In genomic region chr6:81589465-81590313, GRCh38 we compare ENCODE assay signal across 1 cellular context.
TF ChIP-seq lines count a peak whose summit lies in the region.

No MANE protein-coding gene starts in this region.

TF ChIP-seq in HepG2, 621 proteins besides CTCF, POLR2A, EP300 and RAD21 (continued from another document):
- no peak for TF ChIP-seq THRA (CRISPR knock-in tag; IDR thresholded peaks at IDR 0.05; ENCODE audit: borderline replicate concordance)
- TF ChIP-seq ZNF383 (CRISPR knock-in tag; IDR thresholded peaks at IDR 0.05; ENCODE audit: borderline replicate concordance), result no peak
- TF ChIP-seq ZC3H13 (CRISPR knock-in tag; IDR thresholded peaks at IDR 0.05), result no peak
- TF ChIP-seq POLR2G (IDR thresholded peaks at IDR 0.05; ENCODE audit: low read depth, low read length), result no peak
- no peak for TF ChIP-seq ZBTB10 (CRISPR knock-in tag; IDR thresholded peaks at IDR 0.05; ENCODE audit: borderline replicate concordance)
- no peak for TF ChIP-seq TOPORS (CRISPR knock-in tag; IDR thresholded peaks at IDR 0.05)
- TF ChIP-seq ZNF605 (CRISPR knock-in tag; IDR thresholded peaks at IDR 0.05), result no peak
- no peak for TF ChIP-seq ZNF660 (CRISPR knock-in tag; IDR thresholded peaks at IDR 0.05; ENCODE audit: borderline replicate concordance, low read depth)
- TF ChIP-seq REPIN1 (CRISPR knock-in tag; IDR thresholded peaks at IDR 0.05; ENCODE audit: borderline replicate concordance, low read depth), result no peak
- TF ChIP-seq CEBPB (IDR thresholded peaks at IDR 0.05; ENCODE audit: borderline replicate concordance, low read depth, low read length), result no peak
- TF ChIP-seq ZMYM3 (CRISPR knock-in tag; IDR thresholded peaks at IDR 0.05), result no peak
- peak; percentile 22; the same call in 1 of the 2 replicates for TF ChIP-seq SMC3 (IDR thresholded peaks at IDR 0.05; ENCODE audit: low read length)
- no peak for TF ChIP-seq ETV5 (CRISPR knock-in tag; IDR thresholded peaks at IDR 0.05; ENCODE audit: borderline replicate concordance)
- peak; percentile 19 for TF ChIP-seq TEAD3 (CRISPR knock-in tag; optimal IDR thresholded peaks at IDR 0.05; ENCODE audit: borderline replicate concordance)
- TF ChIP-seq STAT6 (CRISPR knock-in tag; IDR thresholded peaks at IDR 0.05; ENCODE audit: borderline replicate concordance), result no peak
- TF ChIP-seq JUNB (CRISPR knock-in tag; IDR thresholded peaks at IDR 0.05; ENCODE audit: borderline replicate concordance), result no peak
- TF ChIP-seq GLMP (CRISPR knock-in tag; IDR thresholded peaks at IDR 0.05; ENCODE audit: borderline replicate concordance), result no peak
- TF ChIP-seq E2F2 (CRISPR knock-in tag; IDR thresholded peaks at IDR 0.05; ENCODE audit: borderline replicate concordance), result no peak
- TF ChIP-seq DNMT1 (CRISPR knock-in tag; IDR thresholded peaks at IDR 0.05), result no peak
- no peak for TF ChIP-seq ZUFSP (CRISPR knock-in tag; IDR thresholded peaks at IDR 0.05; ENCODE audit: borderline replicate concordance)
- no peak for TF ChIP-seq MED1 (CRISPR knock-in tag; IDR thresholded peaks at IDR 0.05)
- no peak for TF ChIP-seq AHR (CRISPR knock-in tag; IDR thresholded peaks at IDR 0.05)
- no peak for TF ChIP-seq NCOA2 (CRISPR knock-in tag; IDR thresholded peaks at IDR 0.05)
TF ChIP-seq in HepG2: peak in this region for 4.
